9 cellular contexts compared by ENCODE assay signal in genomic region chr17:14813649-14814048, GRCh38.
A peak's percentile ranks its signal among the peaks of the same experiment; 100 is the strongest.
DNase-seq lines count a peak whose midpoint lies in the region; TF ChIP-seq lines count a peak whose summit lies in the region.
"Had no signal": no experiment of that assay in that cellular context is flagged by ENCODE, and none has a peak within 500 bp of the region (broad histone marks: within the 10 kb centered on the region; RNA-seq: fewer than 3 reads in every experiment).

No MANE protein-coding gene starts in this region.

- intact Hi-C loops in posterior cingulate gyrus (cut with DNase I) = no loop called here

- no peaks in the 10 kb centered on the region for H3K9me2 ChIP-seq in GM23248 (ENCODE audit: insufficient read depth)

- H3F3A ChIP-seq in GM23248 (ENCODE audit: insufficient read depth) = no peaks in the 10 kb centered on the region

- no peaks in the 10 kb centered on the region for H3K79me2 ChIP-seq in parathyroid adenoma
- H3K79me2 ChIP-seq in GM23248 (ENCODE audit: insufficient read depth) = no peaks in the 10 kb centered on the region

- no peaks in the 10 kb centered on the region for H3K4me1 ChIP-seq in parathyroid adenoma
- no peaks in the 10 kb centered on the region for H3K4me1 ChIP-seq in GM23248 (ENCODE audit: insufficient read depth)
- H3K4me1 ChIP-seq: BLaER1 treated with 17β-estradiol and CSF1 and Interleukin-3, amounts not matched to agents 10 nM and 100 nM had no signal

- H3K9ac ChIP-seq in parathyroid adenoma (no peak overlapping the region), GM23248 (no peak overlapping the region)
- H3K9ac ChIP-seq: BLaER1 treated with 17β-estradiol and CSF1 and Interleukin-3, amounts not matched to agents 10 nM and 100 nM had no signal

- 56 to 60% methylated on average over 14 of the region's 14 CpGs for WGBS in GM23248 (ENCODE audit: low coverage in 1 of 2, low lambda C conversion rate in 2 of 2, missing lambda C conversion rate in 2 of 2), 2 experiments

- CTCF ChIA-PET in activated CD4-positive, alpha-beta T cell treated with anti-CD3 and anti-CD28 coated beads, Interleukin-2, amount 10 ng/mL, durations not matched to agents 7 days and 5 days (lab: Charles Lee) = no interaction called here

- H3K4me3 ChIP-seq in parathyroid adenoma (ENCODE audit: low read depth, low read length) = no peak overlapping the region
- H3K4me3 ChIP-seq in GM23248 = no peak overlapping the region
- H3K4me3 ChIP-seq: BLaER1 treated with 17β-estradiol and CSF1 and Interleukin-3, amounts not matched to agents 10 nM and 100 nM had no signal

- no peaks in the 10 kb centered on the region for H4K20me1 ChIP-seq in GM23248 (ENCODE audit: insufficient read depth)
- H4K20me1 ChIP-seq: BLaER1 treated with 17β-estradiol and CSF1 and Interleukin-3, amounts not matched to agents 10 nM and 100 nM had no signal

- H3K27ac Mint-ChIP-seq in activated CD4-positive, alpha-beta T cell treated with anti-CD3 and anti-CD28 coated beads, Interleukin-2, amount 10 ng/mL, durations not matched to agents 7 days and 5 days = no peak overlapping the region

- H3K36me3 ChIP-seq in parathyroid adenoma (ENCODE audit: control insufficient read depth, insufficient read depth, low read length) (no peaks in the 10 kb centered on the region), GM23248 (ENCODE audit: low read depth) (no peaks in the 10 kb centered on the region)
- H3K36me3 ChIP-seq: BLaER1 treated with 17β-estradiol and CSF1 and Interleukin-3, amounts not matched to agents 10 nM and 100 nM had no signal

- H3K27ac ChIP-seq in parathyroid adenoma (no peak overlapping the region), GM23248 (no peak overlapping the region)
- H3K27ac ChIP-seq: BLaER1 treated with 17β-estradiol and CSF1 and Interleukin-3, amounts not matched to agents 10 nM and 100 nM had no signal

- in situ Hi-C loops in GM23248 (cut with MboI) = no loop called here

- no peak overlapping the region for H2AFZ ChIP-seq in parathyroid adenoma
- no peak overlapping the region for H2AFZ ChIP-seq in GM23248

- H3K27me3 Mint-ChIP-seq in activated CD4-positive, alpha-beta T cell treated with anti-CD3 and anti-CD28 coated beads, Interleukin-2, amount 10 ng/mL, durations not matched to agents 7 days and 5 days = peaks cover 2% of the 10 kb centered on the region

- H3K36me3 Mint-ChIP-seq in activated CD4-positive, alpha-beta T cell treated with anti-CD3 and anti-CD28 coated beads, Interleukin-2, amount 10 ng/mL, durations not matched to agents 7 days and 5 days (ENCODE audit: low read depth) = no peaks in the 10 kb centered on the region

- H3K4me1 Mint-ChIP-seq in activated CD4-positive, alpha-beta T cell treated with anti-CD3 and anti-CD28 coated beads, Interleukin-2, amount 10 ng/mL, durations not matched to agents 7 days and 5 days = no peaks in the 10 kb centered on the region

- H3K27me3 ChIP-seq in parathyroid adenoma (ENCODE audit: control insufficient read depth, insufficient read depth, low read length) (no peaks in the 10 kb centered on the region), GM23248 (replicated peaks; ENCODE audit: insufficient read depth) (no peaks in the 10 kb centered on the region)
- H3K27me3 ChIP-seq: BLaER1 treated with 17β-estradiol and CSF1 and Interleukin-3, amounts not matched to agents 10 nM and 100 nM had no signal

- TF ChIP-seq CTCF in parathyroid adenoma (IDR thresholded peaks at IDR 0.05) = peak; percentile 14

- H3K4me3 Mint-ChIP-seq in activated CD4-positive, alpha-beta T cell treated with anti-CD3 and anti-CD28 coated beads, Interleukin-2, amount 10 ng/mL, durations not matched to agents 7 days and 5 days = no peak overlapping the region

- H3K4me2 ChIP-seq in parathyroid adenoma (ENCODE audit: low read length) = no peak overlapping the region
- H3K4me2 ChIP-seq in GM23248 (ENCODE audit: unreplicated experiment) = no peak overlapping the region
- H3K4me2 ChIP-seq: BLaER1 treated with 17β-estradiol and CSF1 and Interleukin-3, amounts not matched to agents 10 nM and 100 nM had no signal

- no peaks in the 10 kb centered on the region for H3K9me3 ChIP-seq in parathyroid adenoma (ENCODE audit: control insufficient read depth, low read length)
- no peaks in the 10 kb centered on the region for H3K9me3 ChIP-seq in GM23248 (ENCODE audit: low read depth)

- POLR2A ChIA-PET in activated CD4-positive, alpha-beta T cell treated with anti-CD3 and anti-CD28 coated beads, Interleukin-2, amount 10 ng/mL, durations not matched to agents 7 days and 5 days (lab: Charles Lee) = no interaction called here

- DNase-seq in activated CD4-positive, alpha-beta T cell treated with anti-CD3 and anti-CD28 coated beads, Interleukin-2, amount 10 ng/mL, durations not matched to agents 7 days and 5 days = peak; percentile 35
- DNase-seq in activated CD4-positive, alpha-beta T cell treated with anti-CD3 and anti-CD28 coated beads, Interleukin-2, amount 50 U/mL, for 1 hour = no peak
- peak; percentile 54 for DNase-seq in MV-4-11 (lab: John Stamatoyannopoulos, UW)
- DNase-seq in central memory CD4-positive, alpha-beta T cell = peak; percentile 18
- DNase-seq in SK-N-DZ (ENCODE audit: low spot score) = no peak
- DNase-seq in posterior cingulate gyrus = no peak
- no peak for DNase-seq in GM23248

- H3K9me3 Mint-ChIP-seq in activated CD4-positive, alpha-beta T cell treated with anti-CD3 and anti-CD28 coated beads, Interleukin-2, amount 10 ng/mL, durations not matched to agents 7 days and 5 days = peaks cover 3% of the 10 kb centered on the region

Comparison
In these comparisons a context has a peak if more than half of its experiments do, and no peak if none do; other contexts are left out.
1. DNase-seq: peak in activated CD4-positive, alpha-beta T cell treated with anti-CD3 and anti-CD28 coated beads, Interleukin-2, amount 10 ng/mL, durations not matched to agents 7 days and 5 days (single experiment), MV-4-11 (single experiment) and central memory CD4-positive, alpha-beta T cell (single experiment); none in activated CD4-positive, alpha-beta T cell treated with anti-CD3 and anti-CD28 coated beads, Interleukin-2, amount 50 U/mL, for 1 hour (single experiment), SK-N-DZ (single experiment), posterior cingulate gyrus (0 of 10) and GM23248 (single experiment).